2 cellular contexts compared by ENCODE assay signal in the genomic region with DNA sequence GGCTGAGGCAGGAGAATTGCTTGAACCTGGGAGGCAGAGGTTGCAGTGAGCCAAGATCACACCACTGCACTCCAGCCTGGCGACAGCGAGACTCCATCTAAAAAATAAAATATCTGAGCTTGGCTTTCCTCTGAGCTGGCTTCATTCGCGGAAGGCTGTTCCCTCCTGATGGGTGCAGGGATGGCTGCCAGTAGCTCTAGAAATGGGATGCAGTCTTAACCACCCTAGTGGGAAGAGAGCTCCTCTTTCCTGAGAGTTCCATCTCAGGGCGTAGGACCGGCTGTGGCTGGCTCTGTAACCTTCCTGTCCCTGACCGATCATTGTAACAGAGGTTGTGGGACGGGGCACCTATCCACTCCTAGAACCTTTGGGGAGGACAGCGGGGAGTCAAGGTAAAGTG.
TF ChIP-seq lines count a peak whose summit lies in the region.

No MANE protein-coding gene starts in this region.

TF ChIP-seq in A549, 52 proteins besides CTCF, POLR2A, EP300 and RAD21:
- no peak for TF ChIP-seq RARB (CRISPR knock-in tag; IDR thresholded peaks at IDR 0.05)
- no peak for TF ChIP-seq EHMT2 (IDR thresholded peaks at IDR 0.05; ENCODE audit: low read depth)
- TF ChIP-seq PHF8 (IDR thresholded peaks at IDR 0.05; ENCODE audit: borderline replicate concordance, low read depth) = no peak
- TF ChIP-seq, protein P1, sequence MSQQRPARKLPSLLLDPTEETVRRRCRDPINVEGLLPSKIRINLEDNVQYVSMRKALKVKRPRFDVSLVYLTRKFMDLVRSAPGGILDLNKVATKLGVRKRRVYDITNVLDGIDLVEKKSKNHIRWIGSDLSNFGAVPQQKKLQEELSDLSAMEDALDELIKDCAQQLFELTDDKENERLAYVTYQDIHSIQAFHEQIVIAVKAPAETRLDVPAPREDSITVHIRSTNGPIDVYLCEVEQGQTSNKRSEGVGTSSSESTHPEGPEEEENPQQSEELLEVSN (IDR thresholded peaks at IDR 0.05; ENCODE audit: borderline replicate concordance, low read depth) = no peak
- no peak for TF ChIP-seq FOSL2 (IDR thresholded peaks at IDR 0.05)
- no peak for TF ChIP-seq FOSL2 (CRISPR knock-in tag; IDR thresholded peaks at IDR 0.05)
- no peak for TF ChIP-seq HDAC2 (IDR thresholded peaks at IDR 0.05)
- no peak for TF ChIP-seq SMC3 (IDR thresholded peaks at IDR 0.05)
- TF ChIP-seq KDM5A (IDR thresholded peaks at IDR 0.05) = no peak

TF ChIP-seq in GM23338, 12 proteins besides CTCF, POLR2A, EP300 and RAD21:
- TF ChIP-seq POLR2AphosphoS5 (IDR thresholded peaks at IDR 0.05; ENCODE audit: low read depth) = no peak
- TF ChIP-seq, protein P2, sequence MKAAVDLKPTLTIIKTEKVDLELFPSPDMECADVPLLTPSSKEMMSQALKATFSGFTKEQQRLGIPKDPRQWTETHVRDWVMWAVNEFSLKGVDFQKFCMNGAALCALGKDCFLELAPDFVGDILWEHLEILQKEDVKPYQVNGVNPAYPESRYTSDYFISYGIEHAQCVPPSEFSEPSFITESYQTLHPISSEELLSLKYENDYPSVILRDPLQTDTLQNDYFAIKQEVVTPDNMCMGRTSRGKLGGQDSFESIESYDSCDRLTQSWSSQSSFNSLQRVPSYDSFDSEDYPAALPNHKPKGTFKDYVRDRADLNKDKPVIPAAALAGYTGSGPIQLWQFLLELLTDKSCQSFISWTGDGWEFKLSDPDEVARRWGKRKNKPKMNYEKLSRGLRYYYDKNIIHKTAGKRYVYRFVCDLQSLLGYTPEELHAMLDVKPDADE (IDR thresholded peaks at IDR 0.05) = no peak
- no peak for TF ChIP-seq ZNF114 (CRISPR knock-in tag; IDR thresholded peaks at IDR 0.05)
- TF ChIP-seq EZH2phosphoT487 (IDR thresholded peaks at IDR 0.05; ENCODE audit: unreplicated experiment) = no peak
- no peak for TF ChIP-seq CREB1 (CRISPR knock-in tag; IDR thresholded peaks at IDR 0.05; ENCODE audit: low read depth)
- no peak for TF ChIP-seq JUNB (IDR thresholded peaks at IDR 0.05; ENCODE audit: unreplicated experiment)
- TF ChIP-seq, protein P3, sequence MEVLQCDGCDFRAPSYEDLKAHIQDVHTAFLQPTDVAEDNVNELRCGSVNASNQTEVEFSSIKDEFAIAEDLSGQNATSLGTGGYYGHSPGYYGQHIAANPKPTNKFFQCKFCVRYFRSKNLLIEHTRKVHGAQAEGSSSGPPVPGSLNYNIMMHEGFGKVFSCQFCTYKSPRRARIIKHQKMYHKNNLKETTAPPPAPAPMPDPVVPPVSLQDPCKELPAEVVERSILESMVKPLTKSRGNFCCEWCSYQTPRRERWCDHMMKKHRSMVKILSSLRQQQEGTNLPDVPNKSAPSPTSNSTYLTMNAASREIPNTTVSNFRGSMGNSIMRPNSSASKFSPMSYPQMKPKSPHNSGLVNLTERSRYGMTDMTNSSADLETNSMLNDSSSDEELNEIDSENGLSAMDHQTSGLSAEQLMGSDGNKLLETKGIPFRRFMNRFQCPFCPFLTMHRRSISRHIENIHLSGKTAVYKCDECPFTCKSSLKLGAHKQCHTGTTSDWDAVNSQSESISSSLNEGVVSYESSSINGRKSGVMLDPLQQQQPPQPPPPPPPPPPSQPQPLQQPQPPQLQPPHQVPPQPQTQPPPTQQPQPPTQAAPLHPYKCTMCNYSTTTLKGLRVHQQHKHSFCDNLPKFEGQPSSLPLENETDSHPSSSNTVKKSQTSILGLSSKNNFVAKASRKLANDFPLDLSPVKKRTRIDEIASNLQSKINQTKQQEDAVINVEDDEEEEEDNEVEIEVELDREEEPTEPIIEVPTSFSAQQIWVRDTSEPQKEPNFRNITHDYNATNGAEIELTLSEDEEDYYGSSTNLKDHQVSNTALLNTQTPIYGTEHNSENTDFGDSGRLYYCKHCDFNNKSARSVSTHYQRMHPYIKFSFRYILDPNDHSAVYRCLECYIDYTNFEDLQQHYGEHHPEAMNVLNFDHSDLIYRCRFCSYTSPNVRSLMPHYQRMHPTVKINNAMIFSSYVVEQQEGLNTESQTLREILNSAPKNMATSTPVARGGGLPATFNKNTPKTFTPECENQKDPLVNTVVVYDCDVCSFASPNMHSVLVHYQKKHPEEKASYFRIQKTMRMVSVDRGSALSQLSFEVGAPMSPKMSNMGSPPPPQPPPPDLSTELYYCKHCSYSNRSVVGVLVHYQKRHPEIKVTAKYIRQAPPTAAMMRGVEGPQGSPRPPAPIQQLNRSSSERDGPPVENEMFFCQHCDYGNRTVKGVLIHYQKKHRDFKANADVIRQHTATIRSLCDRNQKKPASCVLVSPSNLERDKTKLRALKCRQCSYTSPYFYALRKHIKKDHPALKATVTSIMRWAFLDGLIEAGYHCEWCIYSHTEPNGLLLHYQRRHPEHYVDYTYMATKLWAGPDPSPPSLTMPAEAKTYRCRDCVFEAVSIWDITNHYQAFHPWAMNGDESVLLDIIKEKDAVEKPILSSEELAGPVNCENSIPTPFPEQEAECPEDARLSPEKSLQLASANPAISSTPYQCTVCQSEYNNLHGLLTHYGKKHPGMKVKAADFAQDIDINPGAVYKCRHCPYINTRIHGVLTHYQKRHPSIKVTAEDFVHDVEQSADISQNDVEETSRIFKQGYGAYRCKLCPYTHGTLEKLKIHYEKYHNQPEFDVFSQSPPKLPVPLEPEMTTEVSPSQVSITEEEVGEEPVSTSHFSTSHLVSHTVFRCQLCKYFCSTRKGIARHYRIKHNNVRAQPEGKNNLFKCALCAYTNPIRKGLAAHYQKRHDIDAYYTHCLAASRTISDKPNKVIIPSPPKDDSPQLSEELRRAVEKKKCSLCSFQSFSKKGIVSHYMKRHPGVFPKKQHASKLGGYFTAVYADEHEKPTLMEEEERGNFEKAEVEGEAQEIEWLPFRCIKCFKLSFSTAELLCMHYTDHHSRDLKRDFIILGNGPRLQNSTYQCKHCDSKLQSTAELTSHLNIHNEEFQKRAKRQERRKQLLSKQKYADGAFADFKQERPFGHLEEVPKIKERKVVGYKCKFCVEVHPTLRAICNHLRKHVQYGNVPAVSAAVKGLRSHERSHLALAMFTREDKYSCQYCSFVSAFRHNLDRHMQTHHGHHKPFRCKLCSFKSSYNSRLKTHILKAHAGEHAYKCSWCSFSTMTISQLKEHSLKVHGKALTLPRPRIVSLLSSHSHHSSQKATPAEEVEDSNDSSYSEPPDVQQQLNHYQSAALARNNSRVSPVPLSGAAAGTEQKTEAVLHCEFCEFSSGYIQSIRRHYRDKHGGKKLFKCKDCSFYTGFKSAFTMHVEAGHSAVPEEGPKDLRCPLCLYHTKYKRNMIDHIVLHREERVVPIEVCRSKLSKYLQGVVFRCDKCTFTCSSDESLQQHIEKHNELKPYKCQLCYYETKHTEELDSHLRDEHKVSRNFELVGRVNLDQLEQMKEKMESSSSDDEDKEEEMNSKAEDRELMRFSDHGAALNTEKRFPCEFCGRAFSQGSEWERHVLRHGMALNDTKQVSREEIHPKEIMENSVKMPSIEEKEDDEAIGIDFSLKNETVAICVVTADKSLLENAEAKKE (CRISPR knock-in tag; IDR thresholded peaks at IDR 0.05) = no peak
- TF ChIP-seq ZNF331 (CRISPR knock-in tag; IDR thresholded peaks at IDR 0.05; ENCODE audit: low read depth) = no peak
- TF ChIP-seq NANOG (IDR thresholded peaks at IDR 0.05; ENCODE audit: borderline replicate concordance) = no peak
- no peak for TF ChIP-seq EZH2 (IDR thresholded peaks at IDR 0.05; ENCODE audit: low read depth, unreplicated experiment)
- no peak for TF ChIP-seq STAT1 (IDR thresholded peaks at IDR 0.05; ENCODE audit: unreplicated experiment)
- TF ChIP-seq, protein P4, sequence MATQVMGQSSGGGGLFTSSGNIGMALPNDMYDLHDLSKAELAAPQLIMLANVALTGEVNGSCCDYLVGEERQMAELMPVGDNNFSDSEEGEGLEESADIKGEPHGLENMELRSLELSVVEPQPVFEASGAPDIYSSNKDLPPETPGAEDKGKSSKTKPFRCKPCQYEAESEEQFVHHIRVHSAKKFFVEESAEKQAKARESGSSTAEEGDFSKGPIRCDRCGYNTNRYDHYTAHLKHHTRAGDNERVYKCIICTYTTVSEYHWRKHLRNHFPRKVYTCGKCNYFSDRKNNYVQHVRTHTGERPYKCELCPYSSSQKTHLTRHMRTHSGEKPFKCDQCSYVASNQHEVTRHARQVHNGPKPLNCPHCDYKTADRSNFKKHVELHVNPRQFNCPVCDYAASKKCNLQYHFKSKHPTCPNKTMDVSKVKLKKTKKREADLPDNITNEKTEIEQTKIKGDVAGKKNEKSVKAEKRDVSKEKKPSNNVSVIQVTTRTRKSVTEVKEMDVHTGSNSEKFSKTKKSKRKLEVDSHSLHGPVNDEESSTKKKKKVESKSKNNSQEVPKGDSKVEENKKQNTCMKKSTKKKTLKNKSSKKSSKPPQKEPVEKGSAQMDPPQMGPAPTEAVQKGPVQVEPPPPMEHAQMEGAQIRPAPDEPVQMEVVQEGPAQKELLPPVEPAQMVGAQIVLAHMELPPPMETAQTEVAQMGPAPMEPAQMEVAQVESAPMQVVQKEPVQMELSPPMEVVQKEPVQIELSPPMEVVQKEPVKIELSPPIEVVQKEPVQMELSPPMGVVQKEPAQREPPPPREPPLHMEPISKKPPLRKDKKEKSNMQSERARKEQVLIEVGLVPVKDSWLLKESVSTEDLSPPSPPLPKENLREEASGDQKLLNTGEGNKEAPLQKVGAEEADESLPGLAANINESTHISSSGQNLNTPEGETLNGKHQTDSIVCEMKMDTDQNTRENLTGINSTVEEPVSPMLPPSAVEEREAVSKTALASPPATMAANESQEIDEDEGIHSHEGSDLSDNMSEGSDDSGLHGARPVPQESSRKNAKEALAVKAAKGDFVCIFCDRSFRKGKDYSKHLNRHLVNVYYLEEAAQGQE (IDR thresholded peaks at IDR 0.05; ENCODE audit: unreplicated experiment) = no peak
TF ChIP-seq in GM23338: peak in this region for 0.
